Comparison of ENCODE assay signal across 17 cellular contexts in genomic region chr1:2452583-2453315, GRCh38. TPM values are rescaled to one million over a fixed set of nuclear protein-coding genes. Genes with fewer than 3 reads are reported as not detected.
DNase-seq lines count a peak whose midpoint lies in the region; ATAC-seq and TF ChIP-seq lines count a peak whose summit lies in the region.
"Had no signal": no experiment of that assay in that cellular context is flagged by ENCODE, and none has a peak within 500 bp of the region (broad histone marks: within the 10 kb centered on the region; RNA-seq: fewer than 3 reads in every experiment).

No MANE protein-coding gene starts in this region.

- H3K4me1 Mint-ChIP-seq in neural crest cell, result peaks cover 5% of the 10 kb centered on the region
- H3K4me1 Mint-ChIP-seq: activated CD4-positive, alpha-beta T cell treated with anti-CD3 and anti-CD28 coated beads for 36 hours had no signal

- peak overlapping the region; percentile 47 to 98 (median 89) for H3K27ac ChIP-seq in dorsolateral prefrontal cortex
- H3K27ac ChIP-seq in Peyer's patch, result no peak overlapping the region
- H3K27ac ChIP-seq: upper lobe of left lung had no signal

- peaks cover 0 to 10% (median 0%) of the 10 kb centered on the region in 45 donors for H3K27me3 ChIP-seq in dorsolateral prefrontal cortex
- no peaks in the 10 kb centered on the region for H3K27me3 ChIP-seq in Peyer's patch

- no peak for ATAC-seq in HG03442 (IDR thresholded peaks at IDR 0.05; ENCODE audit: unreplicated experiment)
- no peak for ATAC-seq in HG02678 (IDR thresholded peaks at IDR 0.05; ENCODE audit: unreplicated experiment)
- ATAC-seq: activated T-cell treated with anti-CD3 and anti-CD28 coated beads, Interleukin-2, amount 50 U/mL, for 4 hours; left ventricle myocardium superior had no signal

- intact Hi-C loops in dorsolateral prefrontal cortex (cut with DNase I), result loop anchor here in 1 of 2 donors (5.0 kb wide), 1 partner anchor 75 kb away; the partner anchor contains the start of gene PANK4

- peak overlapping the region in 1 of 59 donors; percentile 13 for H3K4me3 ChIP-seq in dorsolateral prefrontal cortex
- H3K4me3 ChIP-seq in Peyer's patch, result no peak overlapping the region
- H3K4me3 ChIP-seq: upper lobe of left lung had no signal

- H3K4me1 ChIP-seq in Peyer's patch, result no peaks in the 10 kb centered on the region
- H3K4me1 ChIP-seq: upper lobe of left lung had no signal

- peak in 5 of 56 donors; percentile 4 to 22 (median 14) for TF ChIP-seq CTCF in dorsolateral prefrontal cortex (IDR thresholded peaks at IDR 0.05 in 54 of 56, conservative IDR thresholded peaks at IDR 0.05 in 2 of 56; ENCODE audit: low read depth in 1 of 56, partially characterized antibody in 56 of 56)
- TF ChIP-seq CTCF in neural crest cell (conservative IDR thresholded peaks at IDR 0.05), result no peak
- no peak for TF ChIP-seq CTCF in Peyer's patch (IDR thresholded peaks at IDR 0.05)

- H3K27ac Mint-ChIP-seq in neural crest cell (ENCODE audit: unreplicated experiment), result peak overlapping the region; percentile 78
- H3K27ac Mint-ChIP-seq: activated CD4-positive, alpha-beta T cell treated with anti-CD3 and anti-CD28 coated beads for 36 hours had no signal

- H3K4me3 Mint-ChIP-seq in neural crest cell, result no peak overlapping the region
- H3K4me3 Mint-ChIP-seq: activated CD4-positive, alpha-beta T cell treated with anti-CD3 and anti-CD28 coated beads for 36 hours; activated T-cell treated with anti-CD3 and anti-CD28 coated beads, Interleukin-2, amount 50 U/mL, for 4 hours had no signal

- no peak for TF ChIP-seq POLR2A in Peyer's patch (IDR thresholded peaks at IDR 0.05)

- H3K9me3 Mint-ChIP-seq in neural crest cell, result no peaks in the 10 kb centered on the region
- H3K9me3 Mint-ChIP-seq: activated T-cell treated with anti-CD3 and anti-CD28 coated beads, Interleukin-2, amount 50 U/mL, for 4 hours had no signal

- peak; percentile 90 for DNase-seq in Ammon's horn (ENCODE audit: low spot score)
- DNase-seq in NCI-H2171 treated with DMSO at 0.1 percent for 48 hours (lab: John Stamatoyannopoulos, UW), result peak; percentile 89
- DNase-seq in dorsolateral prefrontal cortex, result peak in 9 of 10 donors; percentile 70 to 89 (median 81)
- no peak for DNase-seq in neural crest cell (ENCODE audit: low read depth, low spot score)
- DNase-seq in stimulated activated CD4-positive, alpha-beta T cell treated with anti-CD3 and anti-CD28 coated beads, Interleukin-12 subunit alpha, Interleukin-12 subunit beta, amount 100 ng/mL, for 4 hours, result no peak
- no peak for DNase-seq in Peyer's patch
- DNase-seq: activated CD4-positive, alpha-beta T cell treated with anti-CD3 and anti-CD28 coated beads for 36 hours; activated T-cell treated with anti-CD3 and anti-CD28 coated beads, Interleukin-2, amount 50 U/mL, for 4 hours; aorta; effector CD8-positive, alpha-beta T cell; HCEC 1CT; left ventricle myocardium superior; NCI-H1048; stimulated activated CD8-positive, alpha-beta memory T cell treated with anti-CD3 and anti-CD28 coated beads, Interleukin-4, amount 100 ng/mL, for 48 hours; upper lobe of left lung had no signal

- no peaks in the 10 kb centered on the region for H3K36me3 Mint-ChIP-seq in neural crest cell (ENCODE audit: low read depth)

- no peaks in the 10 kb centered on the region for H3K9me3 ChIP-seq in Peyer's patch
- H3K9me3 ChIP-seq: upper lobe of left lung had no signal

- no peaks in the 10 kb centered on the region for H3K36me3 ChIP-seq in Peyer's patch
- H3K36me3 ChIP-seq: upper lobe of left lung had no signal

- no peaks in the 10 kb centered on the region for H3K27me3 Mint-ChIP-seq in neural crest cell (ENCODE audit: low read depth)
- H3K27me3 Mint-ChIP-seq: activated CD4-positive, alpha-beta T cell treated with anti-CD3 and anti-CD28 coated beads for 36 hours had no signal

RNA-seq across cellular contexts. Expression of gene PLCH2, which starts 23.3 kb away (rescaled TPM):
- total RNA-seq in dorsolateral prefrontal cortex (10 to 100 TPM; 15.5 to 43.3 (median 25.0) TPM), neural crest cell (0.37 and 0.59 TPM in 2 replicates), Peyer's patch (10 to 100 TPM in 2 of 4 donors, 1 to 10 TPM in 2; 2.5 to 18.3 (median 7.8) TPM)

RNA-seq across cellular contexts. Expression of gene PEX10, which starts 40.4 kb away (rescaled TPM):
- total RNA-seq in dorsolateral prefrontal cortex, result 10 to 100 TPM; 15.4 to 34.4 (median 24.5) TPM
- 31.2 and 31.9 TPM in 2 replicates for total RNA-seq in neural crest cell
- 10 to 100 TPM; 16.9 to 29.6 (median 19.9) TPM for total RNA-seq in Peyer's patch

Comparison
In these comparisons a context has a peak if more than half of its experiments do, and no peak if none do; other contexts are left out.
1. DNase-seq: peak in Ammon's horn (single experiment), NCI-H2171 treated with DMSO at 0.1 percent for 48 hours (single experiment) and dorsolateral prefrontal cortex (9 of 10); none in neural crest cell (single experiment), stimulated activated CD4-positive, alpha-beta T cell treated with anti-CD3 and anti-CD28 coated beads, Interleukin-12 subunit alpha, Interleukin-12 subunit beta, amount 100 ng/mL, for 4 hours (single experiment) and Peyer's patch (0 of 3).
2. H3K27ac ChIP-seq: peak in dorsolateral prefrontal cortex (59 of 59); none in Peyer's patch (0 of 4).